ENCODE assay signal across 8 cellular contexts in the genomic region with DNA sequence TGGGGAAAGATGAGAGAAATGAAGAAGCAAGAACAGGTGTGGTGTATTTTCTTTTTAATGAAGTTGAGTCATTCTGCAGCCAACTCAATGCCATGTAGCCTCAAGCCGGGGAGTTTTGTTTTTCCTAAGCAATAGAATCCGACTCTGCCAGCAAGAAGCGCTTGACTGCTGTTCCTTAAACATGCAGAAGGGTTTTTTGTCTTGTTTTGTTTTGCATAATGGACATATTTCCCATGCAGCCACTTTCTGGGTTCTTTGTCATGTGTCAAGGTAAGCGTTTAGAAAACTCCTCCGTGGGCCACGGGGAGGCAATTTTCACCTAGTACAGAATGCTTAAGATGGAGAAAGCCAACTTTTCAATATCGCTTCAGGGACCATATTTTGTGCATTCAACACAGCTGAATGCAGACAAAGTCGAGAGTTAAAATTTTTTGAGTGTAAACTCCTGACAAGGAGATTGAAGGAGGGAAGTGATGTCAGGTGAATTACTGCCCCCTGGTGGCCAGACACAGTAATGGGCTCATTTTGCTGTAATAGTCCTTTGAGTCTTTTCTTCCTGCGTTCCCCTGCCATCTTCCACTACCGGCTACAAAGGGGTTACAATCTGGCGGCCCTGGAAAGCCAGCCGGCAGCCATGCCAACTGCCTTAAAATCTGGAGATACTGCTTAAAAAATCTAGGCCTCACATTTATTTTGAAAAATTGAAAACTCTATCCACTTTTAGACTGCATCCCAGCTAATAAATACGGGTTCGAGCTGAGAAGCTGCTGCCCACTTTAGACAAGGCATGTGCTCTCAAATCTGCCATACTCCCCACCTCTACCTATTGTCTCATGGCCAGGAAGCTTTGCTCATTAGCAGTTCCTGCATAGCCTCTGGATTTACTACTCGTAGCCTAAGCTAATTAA. TPM values are rescaled to one million over a fixed set of nuclear protein-coding genes. Genes with fewer than 3 reads are reported as not detected.
DNase-seq lines count a peak whose midpoint lies in the region; ATAC-seq, FAIRE-seq and TF ChIP-seq lines count a peak whose summit lies in the region.

No MANE protein-coding gene starts in this region.

- DNase-seq in GM06990 (ENCODE audit: extremely low read depth, insufficient read length) (peak; percentile 57), Karpas-422 (peak; percentile 90), RKO (ENCODE audit: low spot score) (peak; percentile 74), glomerular endothelial cell (ENCODE audit: extremely low read depth, low read depth, low spot score) (peak; percentile 54), pancreas (peak; percentile 49 to 80 (median 68)), transverse colon (peak; percentile 75)
- peak; percentile 92 for DNase-seq in activated effector memory CD4-positive, alpha-beta T cell treated with anti-CD3 and anti-CD28 coated beads, Interleukin-2, amount 50 U/mL, for 16 hours

- H3K27me3 ChIP-seq in GM06990 (replicated peaks; ENCODE audit: control insufficient read depth, insufficient read depth, low read length) (no peaks in the 10 kb centered on the region), Karpas-422 (ENCODE audit: low read length) (no peaks in the 10 kb centered on the region), pancreas (peaks cover 0 to 3% (median 0%) of the 10 kb centered on the region in 4 donors), transverse colon (no peaks in the 10 kb centered on the region)

- no peak for TF ChIP-seq EP300 in transverse colon (IDR thresholded peaks at IDR 0.05; ENCODE audit: low read depth)

- peaks cover 21% of the 10 kb centered on the region for H3K4me1 ChIP-seq in Karpas-422 (ENCODE audit: low read length)
- H3K4me1 ChIP-seq in pancreas: peaks cover 0 to 7% (median 0%) of the 10 kb centered on the region in 3 donors
- H3K4me1 ChIP-seq in transverse colon: peaks cover 5 to 20% (median 8%) of the 10 kb centered on the region in 4 donors

- TF ChIP-seq POLR2A in transverse colon (IDR thresholded peaks at IDR 0.05): no peak

- H4K20me1 ChIP-seq in Karpas-422 (ENCODE audit: insufficient read depth, low read depth, low read length): 0 out of 2 replicates have a peak, but pooled peaks cover 9% of the 10 kb centered on the region

- H3K9me2 ChIP-seq in Karpas-422 (replicated peaks; ENCODE audit: insufficient read depth, low read length): no peaks in the 10 kb centered on the region

- WGBS in pancreas, 2 donors: 28% methylated on average over 15 of the region's 15 CpGs
- 17 to 34% methylated on average over 12 to 15 of the region's 15 CpGs for WGBS in transverse colon (ENCODE audit: low coverage in 1 of 2), 2 donors

- H2AFZ ChIP-seq in Karpas-422 (ENCODE audit: low read length): 0 out of 2 replicates have a peak overlapping the region, but pooled peaks have one; percentile 33

- ATAC-seq in pancreas: no peak
- no peak for ATAC-seq in HG03457 (IDR thresholded peaks at IDR 0.05; ENCODE audit: unreplicated experiment)

- H3K79me2 ChIP-seq in Karpas-422 (ENCODE audit: low read length): no peaks in the 10 kb centered on the region

- H3K9me3 ChIP-seq in Karpas-422 (ENCODE audit: low read length) (no peaks in the 10 kb centered on the region), pancreas (no peaks in the 10 kb centered on the region), transverse colon (no peaks in the 10 kb centered on the region)

- peak overlapping the region; percentile 42; the same call in 1 of the 2 replicates for H3K9ac ChIP-seq in Karpas-422 (ENCODE audit: low read length)

- no peak for FAIRE-seq in pancreas (lab: Jason Lieb, UNC)

- TF ChIP-seq CTCF in GM06990 (IDR thresholded peaks at IDR 0.05; ENCODE audit: insufficient read depth, low read length, poor library complexity, severe bottlenecking): peak; percentile 80
- TF ChIP-seq CTCF in pancreas (IDR thresholded peaks at IDR 0.05): peak; percentile 89 to 94 (median 92)
- TF ChIP-seq CTCF in transverse colon (IDR thresholded peaks at IDR 0.05): peak; percentile 85 to 97 (median 93)

- no peak overlapping the region for H3K27ac ChIP-seq in Karpas-422 (ENCODE audit: low read length)
- no peak overlapping the region for H3K27ac ChIP-seq in pancreas
- H3K27ac ChIP-seq in transverse colon: no peak overlapping the region

- H3K4me2 ChIP-seq in Karpas-422 (ENCODE audit: low read depth, low read length, poor library complexity, severe bottlenecking): peak overlapping the region; percentile 45

- in situ Hi-C loops in transverse colon (cut with MboI; ENCODE audit: low pct_ligation_motif_present in 1 of 4, low pct_unique_long_range_greater_than_20kb in 1 of 4, low sequenced_read_pairs in 3 of 4): no loop called here

- peaks cover 2% of the 10 kb centered on the region; the same call in 1 of the 2 replicates for H3K36me3 ChIP-seq in GM06990 (ENCODE audit: control insufficient read depth, insufficient read depth, low read length)
- H3K36me3 ChIP-seq in Karpas-422 (ENCODE audit: insufficient read depth, low read length): no peaks in the 10 kb centered on the region
- no peaks in the 10 kb centered on the region for H3K36me3 ChIP-seq in pancreas
- H3K36me3 ChIP-seq in transverse colon: no peaks in the 10 kb centered on the region

- intact Hi-C loops in pancreas (cut with DNase I) (no loop called here), transverse colon (cut with DNase I; ENCODE audit: low total_unique reads) (loop anchor here (2.0 kb wide), 1 partner anchor 529 kb away; no protein-coding TSS in a partner anchor)

- H3K4me3 ChIP-seq in GM06990 (replicated peaks; ENCODE audit: low read depth, low read length): peak overlapping the region; percentile 39
- H3K4me3 ChIP-seq in Karpas-422 (ENCODE audit: low read length): no peak overlapping the region
- H3K4me3 ChIP-seq in pancreas: no peak overlapping the region
- H3K4me3 ChIP-seq in transverse colon: no peak overlapping the region

RNA-seq across cellular contexts. Expression of gene FICD, which starts 3.2 kb away (rescaled TPM):
- 4.0 and 5.5 TPM in 2 replicates for total RNA-seq in Karpas-422 (2014; rRNA removed; shearing (Covaris generic); ENCODE audit: low replicate concordance)
- total RNA-seq in glomerular endothelial cell (7.0 and 8.4 TPM in 2 replicates), pancreas (10 to 100 TPM in 5 of 6 donors, 1 to 10 TPM in 1; 8.8 to 16.9 (median 11.1) TPM), transverse colon (1 to 10 TPM; 1.1 to 9.6 (median 6.2) TPM)
- 1 to 10 TPM; 7.5 to 7.8 TPM for polyA plus RNA-seq in pancreas

RNA-seq across cellular contexts. Expression of gene SART3, which starts 49.1 kb away (rescaled TPM):
- 89.4 and 108 TPM in 2 replicates for total RNA-seq in Karpas-422 (2014; rRNA removed; shearing (Covaris generic); ENCODE audit: low replicate concordance)
- total RNA-seq in glomerular endothelial cell (25.9 and 54.7 TPM in 2 replicates), pancreas (10 to 100 TPM; 13.9 to 23.4 (median 16.7) TPM), transverse colon (100 to 1,000 TPM in 1 of 4 donors, 10 to 100 TPM in 3; 25.3 to 177 (median 77.4) TPM)
- 10 to 100 TPM; 14.9 to 21.7 TPM for polyA plus RNA-seq in pancreas

RNA-seq across cellular contexts. Expression of gene ISCU, which starts 50.5 kb away (rescaled TPM):
- total RNA-seq in Karpas-422 (2014; rRNA removed; shearing (Covaris generic); ENCODE audit: low replicate concordance): 60.9 and 102 TPM in 2 replicates
- 106 and 164 TPM in 2 replicates for total RNA-seq in glomerular endothelial cell
- total RNA-seq in pancreas: 10 to 100 TPM; 34.1 to 66.7 (median 41.4) TPM
- 100 to 1,000 TPM in 1 of 2 donors, 10 to 100 TPM in 1; 51.8 to 126 TPM for polyA plus RNA-seq in pancreas
- total RNA-seq in transverse colon: 100 to 1,000 TPM; 113 to 155 (median 130) TPM
